19 cellular contexts compared by ENCODE assay signal in the genomic region with DNA sequence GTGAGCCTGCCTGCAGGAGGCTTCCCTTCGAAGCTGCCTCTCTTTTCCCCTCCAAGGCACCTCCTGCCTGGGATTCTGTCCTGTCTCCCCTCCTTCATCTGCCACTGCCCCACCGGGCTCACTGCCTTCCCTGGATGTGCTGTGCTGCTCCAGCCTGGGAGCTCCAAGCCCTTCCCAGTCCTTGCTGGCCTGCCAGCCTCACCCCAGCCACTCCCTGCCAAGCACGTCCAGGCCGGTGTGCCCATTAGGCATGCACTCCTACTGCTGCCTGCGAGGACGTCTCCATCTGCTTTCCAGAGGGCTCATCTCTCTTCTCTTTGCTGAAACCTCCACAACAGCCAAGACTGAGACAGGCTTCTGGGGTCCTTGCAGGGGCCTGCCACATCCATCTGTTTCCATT. TPM values are rescaled to one million over a fixed set of nuclear protein-coding genes. Genes with fewer than 3 reads are reported as not detected.
DNase-seq lines count a peak whose midpoint lies in the region; ATAC-seq and TF ChIP-seq lines count a peak whose summit lies in the region.
"Had no signal": no experiment of that assay in that cellular context is flagged by ENCODE, and none has a peak within 500 bp of the region (broad histone marks: within the 10 kb centered on the region; RNA-seq: fewer than 3 reads in every experiment).

No MANE protein-coding gene starts in this region.

- H2BK15ac ChIP-seq in H9 (ENCODE audit: low read depth, low read length) = no peak overlapping the region

- H2BK120ac ChIP-seq in H9 (ENCODE audit: low read depth, low read length, poor library complexity, severe bottlenecking) = no peak overlapping the region

- no peak overlapping the region for H3K23ac ChIP-seq in H9 (ENCODE audit: insufficient read length, low read depth, low read length)

- no peak overlapping the region for H3K56ac ChIP-seq in H9 (ENCODE audit: insufficient read length, low read depth, low read length)

- H2AK5ac ChIP-seq in H9 (ENCODE audit: insufficient read length, low read length) = no peak overlapping the region

- H3K4me2 ChIP-seq in H9 (ENCODE audit: insufficient read depth, insufficient read length, low read length) = no peak overlapping the region
- H3K4me2 ChIP-seq: BLaER1 treated with 17β-estradiol and CSF1 and Interleukin-3, amounts not matched to agents 10 nM and 100 nM had no signal

- H3K4ac ChIP-seq in H9 (ENCODE audit: low read depth, low read length) = no peak overlapping the region

- H2BK20ac ChIP-seq in H9 (ENCODE audit: low read depth, low read length, poor library complexity, severe bottlenecking) = no peak overlapping the region

- no peak overlapping the region for H3K4me3 Mint-ChIP-seq in H9
- H3K4me3 Mint-ChIP-seq in WTC11 = no peak overlapping the region
- H3K4me3 Mint-ChIP-seq in glutamatergic neuron (ENCODE audit: unreplicated experiment) = peak overlapping the region; percentile 57
- H3K4me3 Mint-ChIP-seq in stimulated activated naive B cell treated with anti-CD40 and anti-IgM and Interleukin-4, amounts not matched to agents 10 μg/mL and 1 μg/mL and 100 μg/mL, for 72 hours = no peak overlapping the region
- H3K4me3 Mint-ChIP-seq: CD8-positive, alpha-beta memory T cell had no signal

- no peaks in the 10 kb centered on the region; the same call in 1 of the 2 replicates for H3K27me3 ChIP-seq in H9 (ENCODE audit: insufficient read depth, low read length)
- H3K27me3 ChIP-seq: BLaER1 treated with 17β-estradiol and CSF1 and Interleukin-3, amounts not matched to agents 10 nM and 100 nM had no signal

- no CpG with 5 or more reads among the region's 6 CpGs for WGBS in H9 (ENCODE audit: extremely low coverage, insufficient read length, low lambda C conversion rate)

- no peak overlapping the region for H2BK12ac ChIP-seq in H9 (ENCODE audit: insufficient read length, low read depth, low read length)

- no peak overlapping the region for H3K14ac ChIP-seq in H9 (ENCODE audit: insufficient read depth, low read length)

- no peak overlapping the region for H3T11ph ChIP-seq in H9 (ENCODE audit: low read length)

- H3K4me1 ChIP-seq in H9 (ENCODE audit: insufficient read depth, low read length) = no peaks in the 10 kb centered on the region

- POLR2A ChIA-PET in WTC11 (lab: Charles Lee) = no interaction called here

- H3K27me3 Mint-ChIP-seq in H9 (ENCODE audit: low read depth) (no peaks in the 10 kb centered on the region; the same call in 1 of the 2 replicates), WTC11 (ENCODE audit: low read depth) (no peaks in the 10 kb centered on the region), glutamatergic neuron (ENCODE audit: unreplicated experiment) (peaks cover 11% of the 10 kb centered on the region)
- no peaks in the 10 kb centered on the region for H3K27me3 Mint-ChIP-seq in stimulated activated naive B cell treated with anti-CD40 and anti-IgM and Interleukin-4, amounts not matched to agents 10 μg/mL and 1 μg/mL and 100 μg/mL, for 72 hours
- H3K27me3 Mint-ChIP-seq: CD8-positive, alpha-beta memory T cell had no signal

- H4K20me1 ChIP-seq in H9 (ENCODE audit: control insufficient read depth, insufficient read depth, insufficient read length) = no peaks in the 10 kb centered on the region
- H4K20me1 ChIP-seq: BLaER1 treated with 17β-estradiol and CSF1 and Interleukin-3, amounts not matched to agents 10 nM and 100 nM had no signal

- H2BK5ac ChIP-seq in H9 (ENCODE audit: insufficient read length, low read length) = no peak overlapping the region

- no peak overlapping the region for H3K27ac ChIP-seq in H9 (ENCODE audit: insufficient read length, low read depth, low read length)
- H3K27ac ChIP-seq: BLaER1 treated with 17β-estradiol and CSF1 and Interleukin-3, amounts not matched to agents 10 nM and 100 nM had no signal

- H3K4me1 Mint-ChIP-seq in H9 (peaks cover 24 to 37% of the 10 kb centered on the region in 2 experiments), WTC11 (peaks cover 18% of the 10 kb centered on the region), glutamatergic neuron (ENCODE audit: low read depth, unreplicated experiment) (peaks cover 31% of the 10 kb centered on the region)
- H3K4me1 Mint-ChIP-seq in stimulated activated naive B cell treated with anti-CD40 and anti-IgM and Interleukin-4, amounts not matched to agents 10 μg/mL and 1 μg/mL and 100 μg/mL, for 72 hours = peaks cover 19 to 41% of the 10 kb centered on the region in 2 donors

- no peak overlapping the region for H3K9ac ChIP-seq in H9 (ENCODE audit: extremely low read depth, insufficient read length, low read length)
- H3K9ac ChIP-seq: BLaER1 treated with 17β-estradiol and CSF1 and Interleukin-3, amounts not matched to agents 10 nM and 100 nM had no signal

- H4K91ac ChIP-seq in H9 (ENCODE audit: insufficient read length, low read depth, low read length) = no peak overlapping the region

- no peaks in the 10 kb centered on the region for H3K79me1 ChIP-seq in H9 (ENCODE audit: insufficient read depth, low read depth, low read length, poor library complexity, severe bottlenecking)

- H2AFZ ChIP-seq in H9 (ENCODE audit: low read length) = no peak overlapping the region

- DNase-seq in H9 (no peak), WTC11 (ENCODE audit: low spot score) (no peak), glutamatergic neuron (no peak)
- no peak for DNase-seq in stimulated activated naive B cell treated with anti-CD40 and anti-IgM and Interleukin-4, amounts not matched to agents 10 μg/mL and 1 μg/mL and 100 μg/mL, for 72 hours
- DNase-seq in stimulated activated naive CD4-positive, alpha-beta T cell treated with Interleukin-2 at 50 U/mL for 16 hours (lab: John Stamatoyannopoulos, UW) = no peak
- DNase-seq: CD8-positive, alpha-beta memory T cell; DMS53; HCEC 1CT; NCI-H1105 treated with DMSO at 0.1 percent for 48 hours; NCI-H1694; NCI-H2081 treated with DMSO at 0.1 percent for 48 hours had no signal

- H3K9me3 Mint-ChIP-seq in H9 = no peaks in the 10 kb centered on the region
- no peaks in the 10 kb centered on the region for H3K9me3 Mint-ChIP-seq in WTC11
- H3K9me3 Mint-ChIP-seq in glutamatergic neuron (ENCODE audit: unreplicated experiment) = peaks cover 7% of the 10 kb centered on the region
- H3K9me3 Mint-ChIP-seq in stimulated activated naive B cell treated with anti-CD40 and anti-IgM and Interleukin-4, amounts not matched to agents 10 μg/mL and 1 μg/mL and 100 μg/mL, for 72 hours = no peaks in the 10 kb centered on the region
- H3K9me3 Mint-ChIP-seq: CD8-positive, alpha-beta memory T cell had no signal

- no peaks in the 10 kb centered on the region for H3K23me2 ChIP-seq in H9 (ENCODE audit: insufficient read length, low read depth, low read length, poor library complexity, severe bottlenecking)

- H4K5ac ChIP-seq in H9 (ENCODE audit: insufficient read length, low read depth, low read length) = no peak overlapping the region

- H3K18ac ChIP-seq in H9 (ENCODE audit: insufficient read length, low read depth, low read length) = no peak overlapping the region

- H3K27ac Mint-ChIP-seq in H9 = peak overlapping the region in 2 of 3 experiments; percentile 22 to 79; a peak in 2 of 7 replicates
- H3K27ac Mint-ChIP-seq in WTC11 = peak overlapping the region; percentile 44; the same call in 1 of the 2 replicates
- peak overlapping the region; percentile 84 for H3K27ac Mint-ChIP-seq in glutamatergic neuron (ENCODE audit: unreplicated experiment)
- H3K27ac Mint-ChIP-seq in stimulated activated naive B cell treated with anti-CD40 and anti-IgM and Interleukin-4, amounts not matched to agents 10 μg/mL and 1 μg/mL and 100 μg/mL, for 72 hours = peak overlapping the region; percentile 22

- H3K9me3 ChIP-seq in H9 (ENCODE audit: control insufficient read depth, low read depth, low read length) = no peaks in the 10 kb centered on the region
- H3K9me3 ChIP-seq: BLaER1 treated with 17β-estradiol and CSF1 and Interleukin-3, amounts not matched to agents 10 nM and 100 nM had no signal

- CTCF ChIA-PET in WTC11 (lab: Charles Lee) = no interaction called here

- ATAC-seq in WTC11 = no peak
- no peak for ATAC-seq in stimulated activated naive B cell treated with anti-CD40 and anti-IgM and Interleukin-4, amounts not matched to agents 10 μg/mL and 1 μg/mL and 100 μg/mL, for 72 hours (replicated peaks)
- no peak for ATAC-seq in HG02852 (IDR thresholded peaks at IDR 0.05; ENCODE audit: unreplicated experiment)
- ATAC-seq in HG03571 (IDR thresholded peaks at IDR 0.05; ENCODE audit: unreplicated experiment) = no peak
- ATAC-seq: K562, Panc1, Right ventricle myocardium inferior had no signal

- TF ChIP-seq CTCF in H9 (conservative IDR thresholded peaks at IDR 0.05) (no peak), WTC11 (IDR thresholded peaks at IDR 0.05) (no peak), glutamatergic neuron (IDR thresholded peaks at IDR 0.05; ENCODE audit: partially characterized antibody, unreplicated experiment) (no peak)

- no peaks in the 10 kb centered on the region for H3K79me2 ChIP-seq in H9 (ENCODE audit: insufficient read depth, low read length)

- H4K8ac ChIP-seq in H9 (replicated peaks; ENCODE audit: insufficient read length, low read depth, low read length) = no peak overlapping the region

- H3K36me3 Mint-ChIP-seq in H9 (ENCODE audit: insufficient read depth in 1 of 3, low read depth in 3 of 3) (no peaks in the 10 kb centered on the region), WTC11 (no peaks in the 10 kb centered on the region), glutamatergic neuron (ENCODE audit: unreplicated experiment) (no peaks in the 10 kb centered on the region)
- H3K36me3 Mint-ChIP-seq in stimulated activated naive B cell treated with anti-CD40 and anti-IgM and Interleukin-4, amounts not matched to agents 10 μg/mL and 1 μg/mL and 100 μg/mL, for 72 hours = no peaks in the 10 kb centered on the region
- H3K36me3 Mint-ChIP-seq: CD8-positive, alpha-beta memory T cell had no signal

TF ChIP-seq in WTC11, 78 proteins besides CTCF, POLR2A, EP300 and RAD21:
- TF ChIP-seq EMX1 (CRISPR knock-in tag; IDR thresholded peaks at IDR 0.05) = no peak

RNA-seq across cellular contexts. Expression of a gene that starts 8.4 kb away (rescaled TPM):
- 0.13 TPM in 1 of 2 replicates, not detected in the other for total RNA-seq in H9 (2021)
- not detected in 3 replicates for total RNA-seq in WTC11 (2021)
- total RNA-seq in glutamatergic neuron (ENCODE audit: unreplicated experiment) = not detected
- total RNA-seq: A673; CD8-positive, alpha-beta memory T cell; NCI-H460; Right ventricle myocardium inferior had no signal

RNA-seq across cellular contexts. Expression of a gene that starts 8.5 kb away (rescaled TPM):
- 161 and 175 TPM in 2 replicates for total RNA-seq in H9 (2021)
- 179 to 185 TPM (median 181 TPM) in 3 replicates for total RNA-seq in WTC11 (2021)
- 409 TPM for total RNA-seq in glutamatergic neuron (ENCODE audit: unreplicated experiment)

Comparison
In these comparisons a context has a peak if more than half of its experiments do, and no peak if none do; other contexts are left out.
1. H3K27ac Mint-ChIP-seq: peak in every context shown above with its lines; median percentile 84 in glutamatergic neuron; 50 in H9; 44 in WTC11; 22 in stimulated activated naive B cell treated with anti-CD40 and anti-IgM and Interleukin-4, amounts not matched to agents 10 μg/mL and 1 μg/mL and 100 μg/mL, for 72 hours.